In the genomic region with DNA sequence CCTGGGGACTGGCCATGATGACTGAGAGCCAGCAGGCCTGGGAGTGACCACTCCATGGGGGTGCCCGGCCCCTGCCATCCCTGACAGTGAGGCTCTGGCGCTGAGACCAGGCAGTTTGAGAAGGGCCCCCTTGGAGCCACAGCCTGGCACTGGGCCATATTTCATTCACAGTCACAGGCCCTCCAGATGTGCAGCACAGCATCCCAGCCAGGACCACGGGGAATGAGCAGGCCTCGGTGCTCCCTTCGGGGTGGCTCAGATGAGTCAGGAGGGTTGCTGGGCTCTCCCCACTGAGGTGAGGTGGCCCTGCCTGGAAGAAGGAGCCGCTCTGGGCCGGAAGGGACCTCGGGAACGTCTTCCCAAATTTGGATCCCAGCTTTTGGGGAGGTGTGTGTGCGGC, we compare ENCODE assay signal across 16 cellular contexts. TPM values are rescaled to one million over a fixed set of nuclear protein-coding genes. Genes with fewer than 3 reads are reported as not detected.
A peak's percentile ranks its signal among the peaks of the same experiment; 100 is the strongest.
DNase-seq lines count a peak whose midpoint lies in the region; ATAC-seq and TF ChIP-seq lines count a peak whose summit lies in the region.
"Had no signal": no experiment of that assay in that cellular context is flagged by ENCODE, and none has a peak within 500 bp of the region (broad histone marks: within the 10 kb centered on the region; RNA-seq: fewer than 3 reads in every experiment).

No MANE protein-coding gene starts in this region.

- DNase-seq in T-helper 2 cell treated with Interferon-gamma antibody and Interleukin-4, amounts not matched to agents 5 μg/mL and 100 μg/mL, for 36 hours (ENCODE audit: low spot score) = no peak
- DNase-seq in T-helper 2 cell (no peak), smooth muscle cell (lab: John Stamatoyannopoulos, UW; ENCODE audit: unreplicated experiment) (no peak)
- no peak for DNase-seq in CD4-positive, alpha-beta T cell
- DNase-seq in activated CD4-positive, alpha-beta memory T cell treated with anti-CD3 and anti-CD28 coated beads, Interleukin-2, amount 10 ng/mL, durations not matched to agents 7 days and 5 days = no peak
- no peak for DNase-seq in naive thymus-derived CD8-positive, alpha-beta T cell
- DNase-seq: esophagus squamous epithelium, hippocampal formation, left cardiac atrium, NCI-H1436, NCI-H446 treated with DMSO at 0.1 percent for 48 hours, posterior cingulate gyrus had no signal

- no peaks in the 10 kb centered on the region for H3K36me3 ChIP-seq in smooth muscle cell (ENCODE audit: low read depth)

- H3K4me2 ChIP-seq in smooth muscle cell = no peak overlapping the region
- H3K4me2 ChIP-seq: A549 had no signal

- peak overlapping the region; percentile 1 for H3K27ac ChIP-seq in CD4-positive, alpha-beta T cell (ENCODE audit: low read depth, low read length)
- no peak overlapping the region for H3K27ac ChIP-seq in smooth muscle cell (ENCODE audit: low read depth)
- H3K27ac ChIP-seq: A549 had no signal

- WGBS in smooth muscle cell (ENCODE audit: low lambda C conversion rate) = 97% methylated on average over 10 of the region's 10 CpGs

- no peaks in the 10 kb centered on the region for H3K27me3 ChIP-seq in CD4-positive, alpha-beta T cell (ENCODE audit: control insufficient read depth, insufficient read depth, low read length)
- H3K27me3 ChIP-seq in smooth muscle cell (ENCODE audit: low read depth) = no peaks in the 10 kb centered on the region
- H3K27me3 ChIP-seq: esophagus squamous epithelium had no signal

- no peak overlapping the region for H3K9ac ChIP-seq in smooth muscle cell (ENCODE audit: low read depth)

- no peaks in the 10 kb centered on the region for H3K27me3 Mint-ChIP-seq in T-helper 2 cell treated with Interferon-gamma antibody and Interleukin-4, amounts not matched to agents 5 μg/mL and 100 μg/mL, for 36 hours (ENCODE audit: low read depth)
- no peaks in the 10 kb centered on the region for H3K27me3 Mint-ChIP-seq in CD4-positive, alpha-beta T cell
- no peaks in the 10 kb centered on the region for H3K27me3 Mint-ChIP-seq in activated CD4-positive, alpha-beta memory T cell treated with anti-CD3 and anti-CD28 coated beads, Interleukin-2, amount 10 ng/mL, durations not matched to agents 7 days and 5 days
- no peaks in the 10 kb centered on the region for H3K27me3 Mint-ChIP-seq in naive thymus-derived CD8-positive, alpha-beta T cell
- H3K27me3 Mint-ChIP-seq: brain had no signal

- peaks cover 7% of the 10 kb centered on the region for H3K36me3 Mint-ChIP-seq in T-helper 2 cell treated with Interferon-gamma antibody and Interleukin-4, amounts not matched to agents 5 μg/mL and 100 μg/mL, for 36 hours (ENCODE audit: low read depth)
- peaks cover 9% of the 10 kb centered on the region for H3K36me3 Mint-ChIP-seq in CD4-positive, alpha-beta T cell (ENCODE audit: low read depth)
- H3K36me3 Mint-ChIP-seq in activated CD4-positive, alpha-beta memory T cell treated with anti-CD3 and anti-CD28 coated beads, Interleukin-2, amount 10 ng/mL, durations not matched to agents 7 days and 5 days (ENCODE audit: low read depth) = peaks cover 15% of the 10 kb centered on the region
- peaks cover 0 to 7% (median 0%) of the 10 kb centered on the region in 3 donors for H3K36me3 Mint-ChIP-seq in naive thymus-derived CD8-positive, alpha-beta T cell

- H2AFZ ChIP-seq in smooth muscle cell (ENCODE audit: low read depth) = no peak overlapping the region

- H3K4me1 Mint-ChIP-seq in T-helper 2 cell treated with Interferon-gamma antibody and Interleukin-4, amounts not matched to agents 5 μg/mL and 100 μg/mL, for 36 hours (ENCODE audit: low read depth) = peaks cover 16% of the 10 kb centered on the region
- H3K4me1 Mint-ChIP-seq in CD4-positive, alpha-beta T cell (ENCODE audit: low read depth) = peaks cover 21% of the 10 kb centered on the region
- H3K4me1 Mint-ChIP-seq in activated CD4-positive, alpha-beta memory T cell treated with anti-CD3 and anti-CD28 coated beads, Interleukin-2, amount 10 ng/mL, durations not matched to agents 7 days and 5 days = peaks cover 27% of the 10 kb centered on the region
- H3K4me1 Mint-ChIP-seq in naive thymus-derived CD8-positive, alpha-beta T cell = peaks cover 5 to 38% (median 33%) of the 10 kb centered on the region in 4 donors
- H3K4me1 Mint-ChIP-seq: brain had no signal

- H4K20me1 ChIP-seq in smooth muscle cell (ENCODE audit: low read depth) = no peaks in the 10 kb centered on the region

- no peaks in the 10 kb centered on the region for H3K4me1 ChIP-seq in smooth muscle cell (ENCODE audit: low read depth)
- H3K4me1 ChIP-seq: A549 had no signal

- POLR2A ChIA-PET in CD4-positive, alpha-beta T cell (lab: Charles Lee) = no interaction called here
- POLR2A ChIA-PET in activated CD4-positive, alpha-beta memory T cell treated with anti-CD3 and anti-CD28 coated beads, Interleukin-2, amount 10 ng/mL, durations not matched to agents 7 days and 5 days (lab: Charles Lee) = interaction anchor here (0.9 kb wide), 1 partner anchor 109 kb away, joined by 4 read pairs; no protein-coding TSS in a partner anchor
- POLR2A ChIA-PET in naive thymus-derived CD8-positive, alpha-beta T cell (lab: Charles Lee) = interaction anchor here (1.5 kb wide), 1 partner anchor 90 kb away, joined by 5 read pairs; a partner anchor contains a TSS

- peak overlapping the region; percentile 87 for H3K4me3 Mint-ChIP-seq in T-helper 2 cell treated with Interferon-gamma antibody and Interleukin-4, amounts not matched to agents 5 μg/mL and 100 μg/mL, for 36 hours
- no peak overlapping the region for H3K4me3 Mint-ChIP-seq in CD4-positive, alpha-beta T cell
- H3K4me3 Mint-ChIP-seq in activated CD4-positive, alpha-beta memory T cell treated with anti-CD3 and anti-CD28 coated beads, Interleukin-2, amount 10 ng/mL, durations not matched to agents 7 days and 5 days = peak overlapping the region; percentile 82
- H3K4me3 Mint-ChIP-seq in naive thymus-derived CD8-positive, alpha-beta T cell = peak overlapping the region; percentile 6 to 97 (median 90)
- H3K4me3 Mint-ChIP-seq: brain had no signal

- intact Hi-C loops in CD4-positive, alpha-beta T cell (cut with DNase I, micrococcal nuclease) = loop anchor here (5.0 kb wide), 2 partner anchors 96 to 129 kb away; no protein-coding TSS in a partner anchor

- H3K9me3 Mint-ChIP-seq in T-helper 2 cell treated with Interferon-gamma antibody and Interleukin-4, amounts not matched to agents 5 μg/mL and 100 μg/mL, for 36 hours = no peaks in the 10 kb centered on the region
- H3K9me3 Mint-ChIP-seq in CD4-positive, alpha-beta T cell = no peaks in the 10 kb centered on the region
- H3K9me3 Mint-ChIP-seq in activated CD4-positive, alpha-beta memory T cell treated with anti-CD3 and anti-CD28 coated beads, Interleukin-2, amount 10 ng/mL, durations not matched to agents 7 days and 5 days = no peaks in the 10 kb centered on the region
- no peaks in the 10 kb centered on the region for H3K9me3 Mint-ChIP-seq in naive thymus-derived CD8-positive, alpha-beta T cell
- H3K9me3 Mint-ChIP-seq: brain had no signal

- ATAC-seq in CD4-positive, alpha-beta T cell (ENCODE audit: poor library complexity) = no peak
- no peak for ATAC-seq in naive thymus-derived CD8-positive, alpha-beta T cell
- ATAC-seq in HG02642 (IDR thresholded peaks at IDR 0.05; ENCODE audit: poor library complexity, unreplicated experiment) (no peak), HG03378 (IDR thresholded peaks at IDR 0.05; ENCODE audit: unreplicated experiment) (no peak)
- ATAC-seq: A549, left cardiac atrium had no signal

- H3K27ac Mint-ChIP-seq in T-helper 2 cell treated with Interferon-gamma antibody and Interleukin-4, amounts not matched to agents 5 μg/mL and 100 μg/mL, for 36 hours = peak overlapping the region; percentile 94
- peak overlapping the region; percentile 98 for H3K27ac Mint-ChIP-seq in CD4-positive, alpha-beta T cell
- H3K27ac Mint-ChIP-seq in activated CD4-positive, alpha-beta memory T cell treated with anti-CD3 and anti-CD28 coated beads, Interleukin-2, amount 10 ng/mL, durations not matched to agents 7 days and 5 days = peak overlapping the region; percentile 89
- H3K27ac Mint-ChIP-seq in naive thymus-derived CD8-positive, alpha-beta T cell = peak overlapping the region in 6 of 10 donors; percentile 11 to 97 (median 94)

- no peaks in the 10 kb centered on the region for H3K79me2 ChIP-seq in smooth muscle cell (ENCODE audit: low read depth)

- no peaks in the 10 kb centered on the region for H3K9me3 ChIP-seq in CD4-positive, alpha-beta T cell (ENCODE audit: control insufficient read depth, low read length)
- no peaks in the 10 kb centered on the region for H3K9me3 ChIP-seq in smooth muscle cell (replicated peaks; ENCODE audit: low read depth)
- H3K9me3 ChIP-seq: A549, esophagus squamous epithelium had no signal

- no peak overlapping the region for H3K4me3 ChIP-seq in smooth muscle cell
- H3K4me3 ChIP-seq: A549 had no signal

- no peaks in the 10 kb centered on the region for H3F3A ChIP-seq in smooth muscle cell (ENCODE audit: low read depth)

- TF ChIP-seq CTCF in CD4-positive, alpha-beta T cell (IDR thresholded peaks at IDR 0.05) = no peak
- no peak for TF ChIP-seq CTCF in smooth muscle cell (IDR thresholded peaks at IDR 0.05; ENCODE audit: borderline replicate concordance, insufficient read depth, poor library complexity, severe bottlenecking)

- CTCF ChIA-PET in CD4-positive, alpha-beta T cell (lab: Charles Lee) = interaction anchor here (1.2 kb wide), 1 partner anchor 110 kb away, joined by 6 read pairs; no protein-coding TSS in a partner anchor
- CTCF ChIA-PET in activated CD4-positive, alpha-beta memory T cell treated with anti-CD3 and anti-CD28 coated beads, Interleukin-2, amount 10 ng/mL, durations not matched to agents 7 days and 5 days (lab: Charles Lee) = interaction anchor here (2.1 kb wide), 1 partner anchor 110 kb away, joined by 13 read pairs; no protein-coding TSS in a partner anchor

RNA-seq across cellular contexts. Expression of a gene that starts 53.0 kb away (rescaled TPM):
- 10 to 100 TPM; 13.9 to 15.6 TPM for total RNA-seq in CD4-positive, alpha-beta T cell
- 10 to 100 TPM; 52.9 to 54.8 TPM for total RNA-seq in activated CD4-positive, alpha-beta memory T cell treated with anti-CD3 and anti-CD28 coated beads, Interleukin-2, amount 10 ng/mL, durations not matched to agents 7 days and 5 days
- total RNA-seq in naive thymus-derived CD8-positive, alpha-beta T cell = 1 to 10 TPM; 5.9 to 7.6 TPM
- polyA plus RNA-seq in naive thymus-derived CD8-positive, alpha-beta T cell = 1 to 10 TPM; 2.8 to 4.1 (median 3.4) TPM
- total RNA-seq in smooth muscle cell = 7.5 and 16.6 TPM in 2 replicates
- 14.5 and 15.5 TPM in 2 replicates for polyA plus RNA-seq in smooth muscle cell
